Comparison of ENCODE assay signal across 11 cellular contexts in the genomic region with DNA sequence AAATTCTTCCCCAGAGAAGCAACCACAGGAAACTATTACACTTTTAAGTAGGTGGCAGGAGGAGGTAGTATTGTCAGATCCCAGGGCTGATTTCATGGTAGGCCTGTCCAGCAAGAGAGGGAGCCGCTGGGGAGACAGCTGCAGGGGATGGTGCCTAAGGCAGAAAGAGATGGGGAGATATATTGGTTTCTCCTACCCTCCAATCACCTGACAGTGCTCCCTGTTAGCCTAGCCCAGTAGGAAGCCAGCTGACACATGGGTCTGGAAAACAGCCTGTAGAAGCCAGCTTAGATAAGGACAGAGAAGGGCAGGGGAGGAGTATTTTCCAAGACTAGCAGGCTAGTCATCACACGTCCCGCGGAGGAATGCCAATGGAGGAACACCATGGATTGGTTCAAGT.
"Had no signal": no experiment of that assay in that cellular context is flagged by ENCODE, and none has a peak within 500 bp of the region (broad histone marks: within the 10 kb centered on the region; RNA-seq: fewer than 3 reads in every experiment).

No MANE protein-coding gene starts in this region.

- ATAC-seq: activated CD8-positive, alpha-beta T cell treated with anti-CD3 and anti-CD28 coated beads, Interleukin-2, amount 10 ng/mL, durations not matched to agents 7 days and 5 days; left lung; psoas muscle; upper lobe of right lung had no signal

- H3K9me3 ChIP-seq: left lung, psoas muscle, sigmoid colon, upper lobe of right lung had no signal

- H3K4me3 ChIP-seq: left lung, psoas muscle, sigmoid colon, upper lobe of right lung had no signal

- DNase-seq: activated CD8-positive, alpha-beta memory T cell treated with anti-CD3 and anti-CD28 coated beads, Interleukin-2, amount 50 U/mL, for 48 hours; activated CD8-positive, alpha-beta T cell treated with anti-CD3 and anti-CD28 coated beads, Interleukin-2, amount 10 ng/mL, durations not matched to agents 7 days and 5 days; dermis blood vessel endothelial cell; left lung; mesenchymal stem cell; nephron progenitor cell; psoas muscle; sigmoid colon; stimulated activated CD4-positive, alpha-beta T cell treated with anti-CD3 and anti-CD28 coated beads, Interleukin-12 subunit alpha, Interleukin-12 subunit beta, amount 100 ng/mL, for 4 hours; stimulated activated naive CD4-positive, alpha-beta T cell treated with Interleukin-2 at 50 U/mL for 16 hours; upper lobe of right lung had no signal

- H3K36me3 ChIP-seq: left lung, upper lobe of right lung had no signal

- H3K27ac ChIP-seq: left lung, psoas muscle, sigmoid colon, upper lobe of right lung had no signal

- H3K4me1 ChIP-seq: left lung, sigmoid colon, upper lobe of right lung had no signal

- H3K27me3 ChIP-seq: left lung, sigmoid colon, upper lobe of right lung had no signal

- H3K27ac Mint-ChIP-seq: activated CD8-positive, alpha-beta T cell treated with anti-CD3 and anti-CD28 coated beads, Interleukin-2, amount 10 ng/mL, durations not matched to agents 7 days and 5 days; nephron progenitor cell had no signal

- H3K4me3 Mint-ChIP-seq: activated CD8-positive, alpha-beta T cell treated with anti-CD3 and anti-CD28 coated beads, Interleukin-2, amount 10 ng/mL, durations not matched to agents 7 days and 5 days; nephron progenitor cell had no signal

- H3K9me3 Mint-ChIP-seq: nephron progenitor cell had no signal
